Comparison of ENCODE assay signal across 11 cellular contexts in genomic region chr3:16841354-16841753, GRCh38. TPM values are rescaled to one million over a fixed set of nuclear protein-coding genes. Genes with fewer than 3 reads are reported as not detected.
DNase-seq lines count a peak whose midpoint lies in the region; ATAC-seq and TF ChIP-seq lines count a peak whose summit lies in the region.
"Had no signal": no experiment of that assay in that cellular context is flagged by ENCODE, and none has a peak within 500 bp of the region (broad histone marks: within the 10 kb centered on the region; RNA-seq: fewer than 3 reads in every experiment).

No MANE protein-coding gene starts in this region.

- H3K4me3 ChIP-seq in endocrine pancreas (ENCODE audit: control insufficient read depth, insufficient read depth, low read length): peak overlapping the region; percentile 82
- no peak overlapping the region for H3K4me3 ChIP-seq in ascending aorta

- peak overlapping the region; percentile 98 for H3K27ac Mint-ChIP-seq in activated naive CD4-positive, alpha-beta T cell treated with anti-CD3 and anti-CD28 coated beads, Interleukin-2, amount 10 ng/mL, durations not matched to agents 7 days and 5 days
- peak overlapping the region; percentile 97 for H3K27ac Mint-ChIP-seq in stimulated activated naive B cell treated with anti-CD40 and anti-IgM and Interleukin-4, amounts not matched to agents 10 μg/mL and 1 μg/mL and 100 μg/mL, for 72 hours

- H3K9me3 ChIP-seq in endocrine pancreas (ENCODE audit: control insufficient read depth, low read length) (no peaks in the 10 kb centered on the region), ascending aorta (no peaks in the 10 kb centered on the region)

- peaks cover 2% of the 10 kb centered on the region for H3K36me3 Mint-ChIP-seq in activated naive CD4-positive, alpha-beta T cell treated with anti-CD3 and anti-CD28 coated beads, Interleukin-2, amount 10 ng/mL, durations not matched to agents 7 days and 5 days
- no peaks in the 10 kb centered on the region for H3K36me3 Mint-ChIP-seq in stimulated activated naive B cell treated with anti-CD40 and anti-IgM and Interleukin-4, amounts not matched to agents 10 μg/mL and 1 μg/mL and 100 μg/mL, for 72 hours

- no peaks in the 10 kb centered on the region for H3K27me3 Mint-ChIP-seq in activated naive CD4-positive, alpha-beta T cell treated with anti-CD3 and anti-CD28 coated beads, Interleukin-2, amount 10 ng/mL, durations not matched to agents 7 days and 5 days
- H3K27me3 Mint-ChIP-seq in stimulated activated naive B cell treated with anti-CD40 and anti-IgM and Interleukin-4, amounts not matched to agents 10 μg/mL and 1 μg/mL and 100 μg/mL, for 72 hours: no peaks in the 10 kb centered on the region

- H3K27me3 ChIP-seq in endocrine pancreas (ENCODE audit: control insufficient read depth, insufficient read depth, low read length) (no peaks in the 10 kb centered on the region), ascending aorta (no peaks in the 10 kb centered on the region)

- peak overlapping the region; percentile 73 for H3K4me3 Mint-ChIP-seq in activated naive CD4-positive, alpha-beta T cell treated with anti-CD3 and anti-CD28 coated beads, Interleukin-2, amount 10 ng/mL, durations not matched to agents 7 days and 5 days
- H3K4me3 Mint-ChIP-seq in stimulated activated naive B cell treated with anti-CD40 and anti-IgM and Interleukin-4, amounts not matched to agents 10 μg/mL and 1 μg/mL and 100 μg/mL, for 72 hours: peak overlapping the region; percentile 62 to 83

- no peak for ATAC-seq in stimulated activated naive B cell treated with anti-CD40 and anti-IgM and Interleukin-4, amounts not matched to agents 10 μg/mL and 1 μg/mL and 100 μg/mL, for 72 hours (replicated peaks)
- ATAC-seq in sciatic nerve: no peak
- ATAC-seq: Right ventricle myocardium inferior had no signal

- CTCF ChIA-PET in activated naive CD4-positive, alpha-beta T cell treated with anti-CD3 and anti-CD28 coated beads, Interleukin-2, amount 10 ng/mL, durations not matched to agents 7 days and 5 days (lab: Charles Lee): interaction anchor here (0.6 to 5.0 kb wide), 7 partner anchors 12 to 551 kb away, joined by 3 to 44 read pairs (median 4); partner anchors contain the start of gene PLCL2

- H3K9ac ChIP-seq in endocrine pancreas (ENCODE audit: control insufficient read depth, insufficient read depth, low read length): peak overlapping the region; percentile 11

- no peak for DNase-seq in activated naive CD4-positive, alpha-beta T cell treated with anti-CD3 and anti-CD28 coated beads, Interleukin-2, amount 10 ng/mL, durations not matched to agents 7 days and 5 days
- no peak for DNase-seq in activated naive CD4-positive, alpha-beta T cell treated with Interleukin-2 at 50 U/mL for 16 hours
- DNase-seq in OCI-M1 (lab: John Stamatoyannopoulos, UW) (peak; percentile 39), ascending aorta (ENCODE audit: low spot score in 2 of 2) (no peak), erythroblast (lab: John Stamatoyannopoulos, UW) (no peak), sciatic nerve (ENCODE audit: low spot score) (no peak)
- no peak for DNase-seq in stimulated activated naive B cell treated with anti-CD40 and anti-IgM and Interleukin-4, amounts not matched to agents 10 μg/mL and 1 μg/mL and 100 μg/mL, for 72 hours
- DNase-seq: mesendoderm, NCI-H446 treated with DMSO at 0.1 percent for 48 hours had no signal

- H3K9me3 Mint-ChIP-seq in activated naive CD4-positive, alpha-beta T cell treated with anti-CD3 and anti-CD28 coated beads, Interleukin-2, amount 10 ng/mL, durations not matched to agents 7 days and 5 days: no peaks in the 10 kb centered on the region
- no peaks in the 10 kb centered on the region for H3K9me3 Mint-ChIP-seq in stimulated activated naive B cell treated with anti-CD40 and anti-IgM and Interleukin-4, amounts not matched to agents 10 μg/mL and 1 μg/mL and 100 μg/mL, for 72 hours

- no peak overlapping the region for H3K27ac ChIP-seq in ascending aorta

- TF ChIP-seq CTCF in ascending aorta (IDR thresholded peaks at IDR 0.05): no peak

- intact Hi-C loops in ascending aorta (cut with DNase I): no loop called here
- intact Hi-C loops in sciatic nerve (cut with DNase I): no loop called here

- no peaks in the 10 kb centered on the region for H3K36me3 ChIP-seq in endocrine pancreas (ENCODE audit: control insufficient read depth, insufficient read depth, low read length)
- no peaks in the 10 kb centered on the region for H3K36me3 ChIP-seq in ascending aorta

- H3K4me1 Mint-ChIP-seq in activated naive CD4-positive, alpha-beta T cell treated with anti-CD3 and anti-CD28 coated beads, Interleukin-2, amount 10 ng/mL, durations not matched to agents 7 days and 5 days: peaks cover 86% of the 10 kb centered on the region
- H3K4me1 Mint-ChIP-seq in stimulated activated naive B cell treated with anti-CD40 and anti-IgM and Interleukin-4, amounts not matched to agents 10 μg/mL and 1 μg/mL and 100 μg/mL, for 72 hours: peaks cover 29 to 53% of the 10 kb centered on the region in 2 donors

- H3K4me1 ChIP-seq in endocrine pancreas (ENCODE audit: control insufficient read depth, insufficient read depth, low read length): peaks cover 13% of the 10 kb centered on the region
- no peaks in the 10 kb centered on the region for H3K4me1 ChIP-seq in ascending aorta

- TF ChIP-seq POLR2A in erythroblast (IDR thresholded peaks at IDR 0.05; ENCODE audit: low read length): no peak

RNA-seq across cellular contexts. Expression of gene PLCL2, which starts 43.4 kb away (rescaled TPM):
- total RNA-seq in ascending aorta: 2.9 TPM
- 33.5 TPM for total RNA-seq in sciatic nerve
